ENCODE assay signal across 21 cellular contexts in the genomic region with DNA sequence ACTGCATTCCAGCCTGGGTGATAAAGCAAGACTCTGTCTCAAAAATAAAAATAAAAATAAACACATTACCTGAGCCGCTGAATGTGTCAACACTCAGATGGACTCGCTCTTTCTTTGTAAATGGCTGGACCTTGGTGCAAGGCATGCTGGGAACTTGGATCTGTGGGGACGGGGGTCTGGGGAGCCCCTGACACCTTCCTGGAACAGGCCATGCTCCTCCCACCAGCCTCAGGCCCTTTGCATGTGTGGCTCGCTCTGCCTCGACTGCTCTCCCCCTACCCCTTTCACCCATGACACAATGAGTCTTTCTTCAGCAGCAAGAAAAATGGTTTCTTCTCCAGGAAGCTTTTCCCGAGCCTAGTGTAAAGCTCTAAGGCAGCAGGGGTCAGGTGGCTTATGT.
A peak's percentile ranks its signal among the peaks of the same experiment; 100 is the strongest.
DNase-seq lines count a peak whose midpoint lies in the region; ATAC-seq and TF ChIP-seq lines count a peak whose summit lies in the region.
"Had no signal": no experiment of that assay in that cellular context is flagged by ENCODE, and none has a peak within 500 bp of the region (broad histone marks: within the 10 kb centered on the region; RNA-seq: fewer than 3 reads in every experiment).

No MANE protein-coding gene starts in this region.

- no peak overlapping the region for H3K9ac ChIP-seq in mesenchymal stem cell (ENCODE audit: low read length)

- no peak overlapping the region for H4K91ac ChIP-seq in mesenchymal stem cell (ENCODE audit: low read length)

- TF ChIP-seq CTCF in RWPE2 (IDR thresholded peaks at IDR 0.05; ENCODE audit: poor library complexity, severe bottlenecking) = no peak
- no peak for TF ChIP-seq CTCF in type B pancreatic cell (conservative IDR thresholded peaks at IDR 0.05)

- no peak overlapping the region for H2BK15ac ChIP-seq in mesenchymal stem cell (ENCODE audit: low read depth, poor library complexity, severe bottlenecking)

- H3K4me1 Mint-ChIP-seq in type B pancreatic cell (ENCODE audit: unreplicated experiment) = peaks cover 40% of the 10 kb centered on the region

- no peak overlapping the region for H3K18ac ChIP-seq in mesenchymal stem cell (ENCODE audit: low read depth in 1 of 2, low read length in 2 of 2)

- H2AFZ ChIP-seq in mesenchymal stem cell (ENCODE audit: low read depth, low read length) = no peak overlapping the region
- H2AFZ ChIP-seq: GM23338 had no signal

- H2BK120ac ChIP-seq in mesenchymal stem cell (ENCODE audit: low read depth, low read length) = no peak overlapping the region

- no peaks in the 10 kb centered on the region for H3K79me1 ChIP-seq in mesenchymal stem cell (replicated peaks; ENCODE audit: low read length, poor library complexity, severe bottlenecking)

- WGBS in mesenchymal stem cell = 95% methylated on average over 6 of the region's 6 CpGs

- H3K27me3 ChIP-seq in RWPE2 (ENCODE audit: insufficient read depth, poor library complexity, severe bottlenecking) (no peaks in the 10 kb centered on the region), mesenchymal stem cell (ENCODE audit: control insufficient read depth in 1 of 2, insufficient read depth in 1 of 2, low read length in 2 of 2) (peaks cover 0 to 12% of the 10 kb centered on the region in 2 experiments)
- H3K27me3 ChIP-seq: SJSA1 had no signal

- H3K36me3 ChIP-seq in RWPE2 (ENCODE audit: low read depth) (no peaks in the 10 kb centered on the region), mesenchymal stem cell (ENCODE audit: control insufficient read depth in 1 of 2, insufficient read depth in 2 of 2, low read depth in 1 of 2, low read length in 2 of 2) (no peaks in the 10 kb centered on the region)
- H3K36me3 ChIP-seq: SJSA1 had no signal

- peak overlapping the region; percentile 11 for H2AK5ac ChIP-seq in mesenchymal stem cell (ENCODE audit: low read length, severe bottlenecking)

- no peak overlapping the region for H3K23ac ChIP-seq in mesenchymal stem cell (ENCODE audit: low read length in 2 of 2)

- H3K4me1 ChIP-seq in RWPE2 (ENCODE audit: insufficient read depth, poor library complexity, severe bottlenecking) (peaks cover 21% of the 10 kb centered on the region), mesenchymal stem cell (ENCODE audit: control insufficient read depth, insufficient read depth, low read depth, low read length) (peaks cover 8% of the 10 kb centered on the region)

- H3K4me3 ChIP-seq in RWPE2 (ENCODE audit: severe bottlenecking) (no peak overlapping the region), mesenchymal stem cell (ENCODE audit: insufficient read depth in 1 of 2, low read depth in 1 of 2, low read length in 2 of 2) (no peak overlapping the region)
- H3K4me3 ChIP-seq: GM23338, SJSA1 had no signal

- DNase-seq in RWPE2 (ENCODE audit: low spot score) = peak; percentile 23
- DNase-seq in activated CD8-positive, alpha-beta memory T cell treated with anti-CD3 and anti-CD28 coated beads, Interleukin-2, amount 50 U/mL, for 48 hours = peak; percentile 18
- DNase-seq in mesenchymal stem cell = no peak
- no peak for DNase-seq in type B pancreatic cell (ENCODE audit: extremely low spot score, unreplicated experiment)
- DNase-seq in stimulated activated CD4-positive, alpha-beta T cell treated with anti-CD3 and anti-CD28 coated beads, Interleukin-1b, Interleukin-23, amount 100 ng/mL, for 48 hours = no peak
- no peak for DNase-seq in activated naive CD4-positive, alpha-beta T cell treated with anti-CD3 and anti-CD28 coated beads, Interleukin-2, amount 50 U/mL, for 16 hours
- DNase-seq: DMS53, GDM1, KBM-7, MM.1S, NCI-H1092, NCI-H1436, NCI-H187 treated with DMSO at 0.1 percent for 48 hours, NCI-H2227 treated with DMSO at 0.1 percent for 48 hours, NCI-H510A had no signal

- H3K4me3 Mint-ChIP-seq in type B pancreatic cell = no peak overlapping the region
- H3K4me3 Mint-ChIP-seq: B cell, CD14-positive monocyte, GM23338 had no signal

- no peak overlapping the region for H3K4me2 ChIP-seq in mesenchymal stem cell (ENCODE audit: low read length, poor library complexity, severe bottlenecking)
- H3K4me2 ChIP-seq: GM23338 had no signal

- ATAC-seq in RWPE2 (ENCODE audit: low read depth) = no peak
- ATAC-seq in GM21360 (IDR thresholded peaks at IDR 0.05; ENCODE audit: unreplicated experiment) = no peak
- ATAC-seq: GM23338, HCT116 had no signal

- peaks cover 17% of the 10 kb centered on the region for H3K27me3 Mint-ChIP-seq in type B pancreatic cell

- H3K9me3 ChIP-seq in RWPE2 (ENCODE audit: severe bottlenecking) (no peaks in the 10 kb centered on the region), mesenchymal stem cell (ENCODE audit: control insufficient read depth, low read length) (no peaks in the 10 kb centered on the region)
- H3K9me3 ChIP-seq: SJSA1 had no signal

- H2BK5ac ChIP-seq in mesenchymal stem cell (ENCODE audit: low read depth, low read length, poor library complexity, severe bottlenecking) = no peak overlapping the region

- H2BK12ac ChIP-seq in mesenchymal stem cell (ENCODE audit: low read length in 2 of 2) = no peak overlapping the region

- H3K9me3 Mint-ChIP-seq in type B pancreatic cell = peaks cover 10% of the 10 kb centered on the region
- H3K9me3 Mint-ChIP-seq: GM23338 had no signal

- H4K8ac ChIP-seq in mesenchymal stem cell (ENCODE audit: low read length) = no peak overlapping the region

- no peak overlapping the region for H3K4ac ChIP-seq in mesenchymal stem cell (ENCODE audit: low read depth in 1 of 2, low read length in 2 of 2)

- H3K27ac ChIP-seq in RWPE2 (ENCODE audit: poor library complexity, severe bottlenecking) (no peak overlapping the region), mesenchymal stem cell (ENCODE audit: low read length, poor library complexity, severe bottlenecking) (no peak overlapping the region)
- H3K27ac ChIP-seq: SJSA1 had no signal

- H3K36me3 Mint-ChIP-seq in type B pancreatic cell = peaks cover 5% of the 10 kb centered on the region
- H3K36me3 Mint-ChIP-seq: CD14-positive monocyte had no signal

- no peak overlapping the region for H3K14ac ChIP-seq in mesenchymal stem cell (ENCODE audit: low read length in 2 of 2)

- H3K27ac Mint-ChIP-seq in type B pancreatic cell = peak overlapping the region; percentile 44
- H3K27ac Mint-ChIP-seq: B cell, GM23338 had no signal

Comparison
In these comparisons a context has a peak if more than half of its experiments do, and no peak if none do; other contexts are left out.
1. DNase-seq: peak in RWPE2 (single experiment) and activated CD8-positive, alpha-beta memory T cell treated with anti-CD3 and anti-CD28 coated beads, Interleukin-2, amount 50 U/mL, for 48 hours (single experiment); none in mesenchymal stem cell (single experiment), type B pancreatic cell (single experiment), stimulated activated CD4-positive, alpha-beta T cell treated with anti-CD3 and anti-CD28 coated beads, Interleukin-1b, Interleukin-23, amount 100 ng/mL, for 48 hours (single experiment) and activated naive CD4-positive, alpha-beta T cell treated with anti-CD3 and anti-CD28 coated beads, Interleukin-2, amount 50 U/mL, for 16 hours (single experiment).